In the genomic region with DNA sequence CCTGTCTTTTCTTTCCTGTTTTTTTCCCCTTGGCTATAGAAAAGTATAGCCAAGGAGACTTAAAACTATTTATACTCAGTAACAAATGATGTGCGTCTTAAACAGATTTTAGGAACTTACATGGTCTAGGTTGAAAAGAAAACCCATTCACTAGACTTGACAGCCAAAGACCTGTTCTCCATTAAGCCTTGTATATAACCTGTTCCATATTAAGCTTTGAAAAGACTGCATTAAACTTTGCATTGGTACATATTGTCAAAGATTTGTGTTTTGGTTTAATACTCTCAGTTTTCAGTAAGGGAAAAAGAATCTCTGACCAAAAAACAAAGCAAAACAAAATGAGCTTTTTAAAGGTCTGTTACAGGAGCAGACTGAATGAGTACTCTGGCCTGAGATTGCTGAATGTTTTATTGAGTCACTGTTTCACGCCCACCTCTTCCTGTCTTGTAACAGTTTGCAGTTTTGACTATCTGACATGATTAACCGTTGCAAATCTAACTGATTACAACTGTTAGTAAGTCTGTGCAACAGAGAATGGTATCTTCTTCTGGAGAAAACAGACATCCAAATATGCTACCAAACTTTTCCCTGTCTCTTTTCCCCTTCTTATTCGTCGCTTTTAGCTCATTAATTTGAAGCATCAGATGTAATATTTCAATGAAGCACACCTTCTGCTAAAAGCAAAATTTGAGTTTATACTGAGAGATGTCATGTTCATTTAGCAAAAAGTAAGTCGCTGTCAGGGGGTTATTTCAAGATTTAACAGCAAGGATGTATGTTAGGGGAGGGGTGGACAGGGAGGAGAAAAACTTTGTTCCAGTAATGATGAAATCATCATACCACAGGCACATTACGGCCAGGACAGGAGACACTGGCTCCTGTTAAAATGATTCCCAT, we compare ENCODE assay signal across 1 cellular context.
A peak's percentile ranks its signal among the peaks of the same experiment; 100 is the strongest.
TF ChIP-seq lines count a peak whose summit lies in the region.

No MANE protein-coding gene starts in this region.

TF ChIP-seq in K562, 482 proteins besides CTCF, POLR2A, EP300 and RAD21 (continued from another document and continues in another):
- TF ChIP-seq, protein P1, sequence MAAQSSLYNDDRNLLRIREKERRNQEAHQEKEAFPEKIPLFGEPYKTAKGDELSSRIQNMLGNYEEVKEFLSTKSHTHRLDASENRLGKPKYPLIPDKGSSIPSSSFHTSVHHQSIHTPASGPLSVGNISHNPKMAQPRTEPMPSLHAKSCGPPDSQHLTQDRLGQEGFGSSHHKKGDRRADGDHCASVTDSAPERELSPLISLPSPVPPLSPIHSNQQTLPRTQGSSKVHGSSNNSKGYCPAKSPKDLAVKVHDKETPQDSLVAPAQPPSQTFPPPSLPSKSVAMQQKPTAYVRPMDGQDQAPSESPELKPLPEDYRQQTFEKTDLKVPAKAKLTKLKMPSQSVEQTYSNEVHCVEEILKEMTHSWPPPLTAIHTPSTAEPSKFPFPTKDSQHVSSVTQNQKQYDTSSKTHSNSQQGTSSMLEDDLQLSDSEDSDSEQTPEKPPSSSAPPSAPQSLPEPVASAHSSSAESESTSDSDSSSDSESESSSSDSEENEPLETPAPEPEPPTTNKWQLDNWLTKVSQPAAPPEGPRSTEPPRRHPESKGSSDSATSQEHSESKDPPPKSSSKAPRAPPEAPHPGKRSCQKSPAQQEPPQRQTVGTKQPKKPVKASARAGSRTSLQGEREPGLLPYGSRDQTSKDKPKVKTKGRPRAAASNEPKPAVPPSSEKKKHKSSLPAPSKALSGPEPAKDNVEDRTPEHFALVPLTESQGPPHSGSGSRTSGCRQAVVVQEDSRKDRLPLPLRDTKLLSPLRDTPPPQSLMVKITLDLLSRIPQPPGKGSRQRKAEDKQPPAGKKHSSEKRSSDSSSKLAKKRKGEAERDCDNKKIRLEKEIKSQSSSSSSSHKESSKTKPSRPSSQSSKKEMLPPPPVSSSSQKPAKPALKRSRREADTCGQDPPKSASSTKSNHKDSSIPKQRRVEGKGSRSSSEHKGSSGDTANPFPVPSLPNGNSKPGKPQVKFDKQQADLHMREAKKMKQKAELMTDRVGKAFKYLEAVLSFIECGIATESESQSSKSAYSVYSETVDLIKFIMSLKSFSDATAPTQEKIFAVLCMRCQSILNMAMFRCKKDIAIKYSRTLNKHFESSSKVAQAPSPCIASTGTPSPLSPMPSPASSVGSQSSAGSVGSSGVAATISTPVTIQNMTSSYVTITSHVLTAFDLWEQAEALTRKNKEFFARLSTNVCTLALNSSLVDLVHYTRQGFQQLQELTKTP (IDR thresholded peaks at IDR 0.05; ENCODE audit: low read depth in 1 of 2, partially characterized antibody in 2 of 2) = peak in 1 of 2 experiments; percentile 54
- no peak for TF ChIP-seq MCM2 (IDR thresholded peaks at IDR 0.05; ENCODE audit: low read depth)
- TF ChIP-seq ZNF311 (CRISPR knock-in tag; IDR thresholded peaks at IDR 0.05) = 0 out of 2 replicates have a peak, but pooled peaks have one; percentile 41
- peak; percentile 28 to 68; a peak in 2 of 4 replicates for TF ChIP-seq ZNF318 (IDR thresholded peaks at IDR 0.05; ENCODE audit: borderline replicate concordance in 1 of 2, low read depth in 1 of 2)
- no peak for TF ChIP-seq KLF10 (CRISPR knock-in tag; IDR thresholded peaks at IDR 0.05)
- no peak for TF ChIP-seq ADNP (tag; IDR thresholded peaks at IDR 0.05)
- no peak for TF ChIP-seq E2F6 (IDR thresholded peaks at IDR 0.05; ENCODE audit: borderline replicate concordance in 1 of 2, extremely low read depth in 1 of 2, insufficient read depth in 1 of 2, insufficient read length in 1 of 2, low read depth in 1 of 2, low read length in 1 of 2, poor library complexity in 1 of 2, severe bottlenecking in 1 of 2)
- no peak for TF ChIP-seq FUS (optimal IDR thresholded peaks at IDR 0.05; ENCODE audit: low read depth, low read length)
- TF ChIP-seq HDGF (IDR thresholded peaks at IDR 0.05) = no peak
- TF ChIP-seq, protein P2, sequence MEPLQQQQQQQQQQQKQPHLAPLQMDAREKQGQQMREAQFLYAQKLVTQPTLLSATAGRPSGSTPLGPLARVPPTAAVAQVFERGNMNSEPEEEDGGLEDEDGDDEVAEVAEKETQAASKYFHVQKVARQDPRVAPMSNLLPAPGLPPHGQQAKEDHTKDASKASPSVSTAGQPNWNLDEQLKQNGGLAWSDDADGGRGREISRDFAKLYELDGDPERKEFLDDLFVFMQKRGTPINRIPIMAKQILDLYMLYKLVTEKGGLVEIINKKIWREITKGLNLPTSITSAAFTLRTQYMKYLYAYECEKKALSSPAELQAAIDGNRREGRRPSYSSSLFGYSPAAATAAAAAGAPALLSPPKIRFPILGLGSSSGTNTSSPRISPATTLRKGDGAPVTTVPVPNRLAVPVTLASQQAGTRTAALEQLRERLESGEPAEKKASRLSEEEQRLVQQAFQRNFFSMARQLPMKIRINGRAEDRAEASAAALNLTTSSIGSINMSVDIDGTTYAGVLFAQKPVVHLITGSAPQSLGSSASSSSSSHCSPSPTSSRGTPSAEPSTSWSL (CRISPR knock-in tag; IDR thresholded peaks at IDR 0.05; ENCODE audit: borderline replicate concordance) = no peak
- peak; percentile 45; the same call in 1 of the 2 replicates for TF ChIP-seq GATAD2B (IDR thresholded peaks at IDR 0.05; ENCODE audit: borderline replicate concordance)
- no peak for TF ChIP-seq NR2C1 (IDR thresholded peaks at IDR 0.05)
- no peak for TF ChIP-seq NR2C1 (tag; IDR thresholded peaks at IDR 0.05)
- no peak for TF ChIP-seq RBBP5 (IDR thresholded peaks at IDR 0.05; ENCODE audit: borderline replicate concordance, insufficient read depth, low read length, poor library complexity, severe bottlenecking)
- TF ChIP-seq POLR2B (IDR thresholded peaks at IDR 0.05; ENCODE audit: low read depth, partially characterized antibody) = no peak
- TF ChIP-seq RFX7 (CRISPR knock-in tag; IDR thresholded peaks at IDR 0.05) = no peak
- TF ChIP-seq MAFK (IDR thresholded peaks at IDR 0.05; ENCODE audit: low read length) = peak; percentile 38; the same call in 1 of the 2 replicates
- TF ChIP-seq, protein P3, sequence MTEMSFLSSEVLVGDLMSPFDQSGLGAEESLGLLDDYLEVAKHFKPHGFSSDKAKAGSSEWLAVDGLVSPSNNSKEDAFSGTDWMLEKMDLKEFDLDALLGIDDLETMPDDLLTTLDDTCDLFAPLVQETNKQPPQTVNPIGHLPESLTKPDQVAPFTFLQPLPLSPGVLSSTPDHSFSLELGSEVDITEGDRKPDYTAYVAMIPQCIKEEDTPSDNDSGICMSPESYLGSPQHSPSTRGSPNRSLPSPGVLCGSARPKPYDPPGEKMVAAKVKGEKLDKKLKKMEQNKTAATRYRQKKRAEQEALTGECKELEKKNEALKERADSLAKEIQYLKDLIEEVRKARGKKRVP (CRISPR knock-in tag; IDR thresholded peaks at IDR 0.05) = no peak
- TF ChIP-seq, protein P4, sequence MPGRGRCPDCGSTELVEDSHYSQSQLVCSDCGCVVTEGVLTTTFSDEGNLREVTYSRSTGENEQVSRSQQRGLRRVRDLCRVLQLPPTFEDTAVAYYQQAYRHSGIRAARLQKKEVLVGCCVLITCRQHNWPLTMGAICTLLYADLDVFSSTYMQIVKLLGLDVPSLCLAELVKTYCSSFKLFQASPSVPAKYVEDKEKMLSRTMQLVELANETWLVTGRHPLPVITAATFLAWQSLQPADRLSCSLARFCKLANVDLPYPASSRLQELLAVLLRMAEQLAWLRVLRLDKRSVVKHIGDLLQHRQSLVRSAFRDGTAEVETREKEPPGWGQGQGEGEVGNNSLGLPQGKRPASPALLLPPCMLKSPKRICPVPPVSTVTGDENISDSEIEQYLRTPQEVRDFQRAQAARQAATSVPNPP (IDR thresholded peaks at IDR 0.05; ENCODE audit: borderline replicate concordance, insufficient read depth, insufficient read length) = no peak
- TF ChIP-seq SRSF7 (optimal IDR thresholded peaks at IDR 0.05; ENCODE audit: low read depth, low read length) = no peak
- no peak for TF ChIP-seq NR0B1 (IDR thresholded peaks at IDR 0.05; ENCODE audit: partially characterized antibody)
- TF ChIP-seq GABPA (tag; conservative IDR thresholded peaks at IDR 0.05; ENCODE audit: low read depth) = peak; percentile 22; the same call in 1 of the 2 replicates
- no peak for TF ChIP-seq FOXK1 (CRISPR knock-in tag; IDR thresholded peaks at IDR 0.05; ENCODE audit: borderline replicate concordance)
- TF ChIP-seq FOSL1 (tag; conservative IDR thresholded peaks at IDR 0.05) = peak; percentile 87
- TF ChIP-seq PRPF4 (IDR thresholded peaks at IDR 0.05; ENCODE audit: insufficient read depth, low read depth, low read length, poor library complexity, severe bottlenecking) = no peak
- TF ChIP-seq ZNF408 (CRISPR knock-in tag; IDR thresholded peaks at IDR 0.05; ENCODE audit: low read depth) = no peak
- no peak for TF ChIP-seq ZC3H11A (IDR thresholded peaks at IDR 0.05; ENCODE audit: low read depth, low read length)
- no peak for TF ChIP-seq ZHX1 (conservative IDR thresholded peaks at IDR 0.05; ENCODE audit: low read length)
- TF ChIP-seq CBX1 (IDR thresholded peaks at IDR 0.05; ENCODE audit: low read depth) = no peak
